12 cellular contexts compared by ENCODE assay signal in genomic region chr3:170802164-170803151, GRCh38.
DNase-seq lines count a peak whose midpoint lies in the region; ATAC-seq and TF ChIP-seq lines count a peak whose summit lies in the region.
"Had no signal": no experiment of that assay in that cellular context is flagged by ENCODE, and none has a peak within 500 bp of the region (broad histone marks: within the 10 kb centered on the region; RNA-seq: fewer than 3 reads in every experiment).

No MANE protein-coding gene starts in this region.

- H3K4me3 Mint-ChIP-seq in glutamatergic neuron (ENCODE audit: unreplicated experiment): no peak overlapping the region
- H3K4me3 Mint-ChIP-seq: activated T-cell treated with anti-CD3 and anti-CD28 coated beads, Interleukin-2, amount 50 U/mL, for 72 hours; neural crest cell had no signal

- peaks cover 2% of the 10 kb centered on the region for H3K27me3 Mint-ChIP-seq in glutamatergic neuron (ENCODE audit: unreplicated experiment)

- TF ChIP-seq RAD21 in SK-N-SH (IDR thresholded peaks at IDR 0.05; ENCODE audit: low read length): no peak

- intact Hi-C loops in sciatic nerve (cut with DNase I): no loop called here

- H3K4me3 ChIP-seq in GM23248: peak overlapping the region; percentile 21; the same call in 1 of the 2 replicates
- H3K4me3 ChIP-seq in SK-N-SH (ENCODE audit: low read depth in 2 of 2, low read length in 1 of 2): no peak overlapping the region
- H3K4me3 ChIP-seq in fibroblast of pulmonary artery (replicated peaks; ENCODE audit: low read depth, low read length): no peak overlapping the region

- peak overlapping the region; percentile 70 for H3K4me2 ChIP-seq in GM23248 (ENCODE audit: unreplicated experiment)
- peak overlapping the region; percentile 43 for H3K4me2 ChIP-seq in SK-N-SH

- no peaks in the 10 kb centered on the region for H4K20me1 ChIP-seq in GM23248 (ENCODE audit: insufficient read depth)
- H4K20me1 ChIP-seq in SK-N-SH (ENCODE audit: insufficient read depth): no peaks in the 10 kb centered on the region

- H3K4me1 Mint-ChIP-seq in glutamatergic neuron (ENCODE audit: low read depth, unreplicated experiment): no peaks in the 10 kb centered on the region
- H3K4me1 Mint-ChIP-seq: neural crest cell had no signal

- H3K27ac Mint-ChIP-seq in glutamatergic neuron (ENCODE audit: unreplicated experiment): no peak overlapping the region
- H3K27ac Mint-ChIP-seq: activated T-cell treated with anti-CD3 and anti-CD28 coated beads, Interleukin-2, amount 50 U/mL, for 72 hours had no signal

- CTCF ChIA-PET in SK-N-SH (lab: Yijun Ruan, JAX): interaction anchor here (1.1 to 2.8 kb wide), 3 partner anchors 9 to 388 kb away, joined by 3 to 23 read pairs (median 3); no protein-coding TSS in a partner anchor

- H3K4me1 ChIP-seq in GM23248 (ENCODE audit: insufficient read depth) (peaks cover 39% of the 10 kb centered on the region), SK-N-SH (ENCODE audit: control insufficient read depth in 1 of 2, insufficient read depth in 2 of 2, low read depth in 1 of 2, low read length in 1 of 2) (peaks cover 0 to 20% of the 10 kb centered on the region in 2 experiments; a peak in 2 of 4 replicates)

- POLR2A ChIA-PET in SK-N-SH (lab: Yijun Ruan, JAX): no interaction called here

- no peaks in the 10 kb centered on the region for H3K36me3 Mint-ChIP-seq in glutamatergic neuron (ENCODE audit: unreplicated experiment)

- in situ Hi-C loops in GM23248 (cut with MboI): no loop called here

- H3F3A ChIP-seq in GM23248 (ENCODE audit: insufficient read depth): peaks cover 22% of the 10 kb centered on the region
- peaks cover 23% of the 10 kb centered on the region for H3F3A ChIP-seq in SK-N-SH (replicated peaks; ENCODE audit: insufficient read depth)

- H3K36me3 ChIP-seq in GM23248 (ENCODE audit: low read depth) (no peaks in the 10 kb centered on the region), SK-N-SH (replicated peaks in 1 of 2; ENCODE audit: control insufficient read depth in 1 of 2, insufficient read depth in 2 of 2, low read length in 1 of 2) (no peaks in the 10 kb centered on the region)

- H3K9ac ChIP-seq in GM23248 (peak overlapping the region; percentile 53), SK-N-SH (peak overlapping the region; percentile 23; the same call in 1 of the 2 replicates)

- H3K27ac ChIP-seq in GM23248: peak overlapping the region; percentile 79
- H3K27ac ChIP-seq in SK-N-SH (ENCODE audit: low read depth in 2 of 2, low read length in 1 of 2): peak overlapping the region; percentile 70 to 81; a peak in 3 of 4 replicates

- 1% methylated on average over 7 of the region's 7 CpGs for WGBS in GM23248 (ENCODE audit: low coverage in 1 of 2, low lambda C conversion rate in 2 of 2, missing lambda C conversion rate in 2 of 2), 2 experiments
- 20% methylated on average over 7 of the region's 7 CpGs for WGBS in SK-N-SH (ENCODE audit: low lambda C conversion rate)

- no peaks in the 10 kb centered on the region for H3K9me2 ChIP-seq in GM23248 (ENCODE audit: insufficient read depth)
- no peaks in the 10 kb centered on the region for H3K9me2 ChIP-seq in SK-N-SH

- no peaks in the 10 kb centered on the region for H3K9me3 ChIP-seq in GM23248 (ENCODE audit: low read depth)
- H3K9me3 ChIP-seq in SK-N-SH: no peaks in the 10 kb centered on the region; the same call in 1 of the 2 replicates

- H3K27me3 ChIP-seq in GM23248 (replicated peaks; ENCODE audit: insufficient read depth) (no peaks in the 10 kb centered on the region), SK-N-SH (ENCODE audit: insufficient read depth) (no peaks in the 10 kb centered on the region)

- peak; percentile 44 to 94; a peak in 3 of 4 replicates for TF ChIP-seq EP300 in SK-N-SH (IDR thresholded peaks at IDR 0.05; ENCODE audit: borderline replicate concordance in 1 of 2, low read depth in 1 of 2, low read length in 1 of 2)

- no peaks in the 10 kb centered on the region for H3K9me3 Mint-ChIP-seq in glutamatergic neuron (ENCODE audit: unreplicated experiment)

- TF ChIP-seq CTCF in SK-N-SH (IDR thresholded peaks at IDR 0.05) (no peak), fibroblast of pulmonary artery (IDR thresholded peaks at IDR 0.05; ENCODE audit: low read length, missing control alignments) (no peak), glutamatergic neuron (IDR thresholded peaks at IDR 0.05; ENCODE audit: partially characterized antibody, unreplicated experiment) (no peak)

- H3K79me2 ChIP-seq in GM23248 (ENCODE audit: insufficient read depth) (no peaks in the 10 kb centered on the region), SK-N-SH (ENCODE audit: insufficient read depth) (no peaks in the 10 kb centered on the region)

- H2AFZ ChIP-seq in GM23248 (0 out of 2 replicates have a peak overlapping the region, but pooled peaks have one; percentile 1), SK-N-SH (ENCODE audit: low read depth) (peak overlapping the region; percentile 26; the same call in 1 of the 2 replicates)

- DNase-seq in GM23248: peak; percentile 95
- no peak for DNase-seq in SK-N-SH
- DNase-seq in fibroblast of pulmonary artery (ENCODE audit: low read depth): peak; percentile 94
- DNase-seq in sciatic nerve (ENCODE audit: low spot score): no peak
- no peak for DNase-seq in COR-L47 (lab: John Stamatoyannopoulos, UW)
- DNase-seq in glutamatergic neuron: no peak
- no peak for DNase-seq in activated effector memory CD4-positive, alpha-beta T cell treated with anti-CD3 and anti-CD28 coated beads, Interleukin-2, amount 50 U/mL, for 16 hours
- DNase-seq: activated T-cell treated with anti-CD3 and anti-CD28 coated beads, Interleukin-2, amount 50 U/mL, for 72 hours; NCI-H1436 treated with DMSO at 0.1 percent for 48 hours; SW 1271 had no signal

- ATAC-seq in sciatic nerve (peak; percentile 85), GM18519 (IDR thresholded peaks at IDR 0.05; ENCODE audit: low FRiP score, unreplicated experiment) (no peak)
- ATAC-seq: activated T-cell treated with anti-CD3 and anti-CD28 coated beads, Interleukin-2, amount 50 U/mL, for 72 hours had no signal

TF ChIP-seq in SK-N-SH, 30 proteins besides CTCF, POLR2A, EP300 and RAD21 (continues in another document):
- TF ChIP-seq IRF3 (IDR thresholded peaks at IDR 0.05; ENCODE audit: low read depth, low read length) (no peak), RFX5 (IDR thresholded peaks at IDR 0.05; ENCODE audit: low read length) (no peak), PBX3 (IDR thresholded peaks at IDR 0.05) (peak; percentile 89), REST (IDR thresholded peaks at IDR 0.05; ENCODE audit: low read depth, low read length) (no peak; the same call in 1 of the 2 replicates), SMC3 (IDR thresholded peaks at IDR 0.05; ENCODE audit: low read depth, low read length) (peak; percentile 19; the same call in 1 of the 2 replicates), YY1 (IDR thresholded peaks at IDR 0.05; ENCODE audit: low read depth) (peak; percentile 24; the same call in 1 of the 2 replicates), TCF12 (IDR thresholded peaks at IDR 0.05) (peak; percentile 93), POLR2AphosphoS5 (IDR thresholded peaks at IDR 0.05; ENCODE audit: low read depth, low read length) (no peak), SIN3A (IDR thresholded peaks at IDR 0.05; ENCODE audit: borderline replicate concordance, low read depth, low read length) (no peak), MXI1 (IDR thresholded peaks at IDR 0.05; ENCODE audit: low read depth, low read length) (no peak), MAX (IDR thresholded peaks at IDR 0.05; ENCODE audit: low read depth) (peak; percentile 69; the same call in 1 of the 2 replicates)

Comparison
In these comparisons a context has a peak if more than half of its experiments do, and no peak if none do; other contexts are left out.
1. DNase-seq: peak in GM23248 (single experiment) and fibroblast of pulmonary artery (single experiment); none in SK-N-SH (single experiment), sciatic nerve (single experiment), COR-L47 (single experiment), glutamatergic neuron (single experiment) and activated effector memory CD4-positive, alpha-beta T cell treated with anti-CD3 and anti-CD28 coated beads, Interleukin-2, amount 50 U/mL, for 16 hours (single experiment).